8 cellular contexts compared by ENCODE assay signal in the genomic region with DNA sequence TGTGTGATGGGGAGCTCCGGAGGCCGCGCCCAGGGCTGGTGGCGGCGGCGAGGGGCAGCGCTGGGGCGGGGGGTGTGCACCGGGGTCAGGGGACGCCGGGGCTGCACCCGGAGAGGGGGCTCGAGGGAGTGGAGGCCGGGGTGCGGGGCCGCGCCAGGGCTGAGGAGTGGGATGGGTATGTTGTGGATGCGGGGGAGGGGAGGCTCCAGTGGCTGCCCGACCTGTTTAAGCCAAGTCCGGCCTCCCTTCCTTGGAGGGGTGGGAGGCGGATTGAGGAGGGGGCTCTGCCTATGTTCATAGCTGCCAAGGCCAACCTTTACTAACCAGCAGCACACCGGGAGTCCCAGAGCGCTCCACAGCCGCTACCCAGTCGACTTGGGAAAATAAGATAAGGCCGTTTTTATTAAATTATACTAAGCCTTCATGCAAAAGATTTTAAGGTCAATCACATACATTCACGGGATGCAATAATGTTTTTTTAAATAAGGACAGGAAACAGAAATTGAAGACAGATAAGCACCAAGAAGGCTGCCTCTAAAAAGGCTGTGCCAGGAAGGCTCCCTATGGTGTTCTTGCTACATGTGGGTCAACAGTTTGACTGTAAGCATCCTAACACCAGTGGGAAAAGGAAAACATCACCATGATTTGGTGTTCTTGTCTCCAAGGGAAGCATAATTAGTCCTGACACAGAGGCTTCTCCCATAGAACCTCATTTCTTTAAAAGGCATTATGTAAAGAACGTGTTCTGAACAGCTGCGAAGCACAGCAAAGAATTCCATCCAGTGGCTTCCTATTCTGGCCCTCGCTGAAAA. TPM values are rescaled to one million over a fixed set of nuclear protein-coding genes. Genes with fewer than 3 reads are reported as not detected.
DNase-seq lines count a peak whose midpoint lies in the region; ATAC-seq and TF ChIP-seq lines count a peak whose summit lies in the region.

No MANE protein-coding gene starts in this region.

- H3K27me3 ChIP-seq in breast epithelium = no peaks in the 10 kb centered on the region

- H3K9ac ChIP-seq in ES-I3 (ENCODE audit: low read depth, low read length) = peak overlapping the region; percentile 72

- ATAC-seq in GM21723 (IDR thresholded peaks at IDR 0.05; ENCODE audit: unreplicated experiment) = peak; percentile 35

- no peak for TF ChIP-seq CTCF in NB4 (IDR thresholded peaks at IDR 0.05; ENCODE audit: low read depth, low read length)
- no peak for TF ChIP-seq CTCF in breast epithelium (IDR thresholded peaks at IDR 0.05)
- TF ChIP-seq CTCF in GM10266 (IDR thresholded peaks at IDR 0.05; ENCODE audit: control insufficient read depth, insufficient read depth, low read depth, missing control alignments) = no peak

- H3K4me1 ChIP-seq in ES-I3 (ENCODE audit: insufficient read depth, low read length) = peaks cover 17% of the 10 kb centered on the region
- peaks cover 0 to 3% of the 10 kb centered on the region in 2 donors for H3K4me1 ChIP-seq in breast epithelium
- no peaks in the 10 kb centered on the region for H3K4me1 ChIP-seq in urinary bladder (ENCODE audit: insufficient read depth)

- H3K4me3 ChIP-seq in NB4 (ENCODE audit: low read depth, low read length) = peak overlapping the region; percentile 50
- H3K4me3 ChIP-seq in breast epithelium = peak overlapping the region; percentile 64 to 97 (median 75)
- H3K4me3 ChIP-seq in urinary bladder (ENCODE audit: low read depth, low read length) = peak overlapping the region; percentile 91

- H3K9me3 ChIP-seq in ES-I3 (ENCODE audit: control insufficient read depth, insufficient read depth, low read length) (no peaks in the 10 kb centered on the region), breast epithelium (no peaks in the 10 kb centered on the region)

- TF ChIP-seq POLR2A in NB4 (IDR thresholded peaks at IDR 0.05; ENCODE audit: extremely low read depth, insufficient read length) (no peak), breast epithelium (IDR thresholded peaks at IDR 0.05) (no peak)

- DNase-seq in NB4 (ENCODE audit: low read depth) (peak; percentile 32), breast epithelium (ENCODE audit: low spot score in 2 of 2) (no peak), lung microvascular endothelial cell (ENCODE audit: low read depth in 2 of 2) (peak; percentile 24 to 45), GM10266 (ENCODE audit: extremely low spot score) (no peak), NCI-H187 (lab: John Stamatoyannopoulos, UW) (no peak)

- 12% methylated on average over 30 of the region's 30 CpGs for WGBS in urinary bladder

- H3K27ac ChIP-seq in breast epithelium (peak overlapping the region; percentile 87 to 97), urinary bladder (ENCODE audit: low read depth) (peak overlapping the region; percentile 64)

- intact Hi-C loops in breast epithelium (cut with DNase I; ENCODE audit: low total_unique reads) = no loop called here

- H3K36me3 ChIP-seq in ES-I3 (ENCODE audit: insufficient read depth, low read length) (no peaks in the 10 kb centered on the region), breast epithelium (no peaks in the 10 kb centered on the region), urinary bladder (ENCODE audit: insufficient read depth) (no peaks in the 10 kb centered on the region)

RNA-seq across cellular contexts. Expression of a gene that starts 0.6 kb away (rescaled TPM):
- total RNA-seq in breast epithelium (10 to 100 TPM; 19.5 to 26.2 (median 20.3) TPM), lung microvascular endothelial cell (12.3 and 12.4 TPM in 2 replicates), urinary bladder (22.9 TPM)
- polyA plus RNA-seq in urinary bladder = 8.6 TPM

RNA-seq across cellular contexts. Expression of a gene that starts 39.5 kb away (rescaled TPM):
- under 1 TPM in 2 of 3 donors, not detected in 1; 0.16 to 0.44 TPM for total RNA-seq in breast epithelium
- not detected in 2 replicates for total RNA-seq in lung microvascular endothelial cell
- not detected for total RNA-seq in urinary bladder
- 0.48 TPM for polyA plus RNA-seq in urinary bladder

Comparison
In these comparisons a context has a peak if more than half of its experiments do, and no peak if none do; other contexts are left out.
1. DNase-seq: peak in NB4 (single experiment) and lung microvascular endothelial cell (2 of 2); none in breast epithelium (0 of 2), GM10266 (single experiment) and NCI-H187 (0 of 2).
2. Peak in every context shown above with its lines, with median percentiles within 50 percentile points of each other: H3K4me3 ChIP-seq.